In genomic region chr12:102220736-102221135, GRCh38 we compare ENCODE assay signal across 4 cellular contexts.
TF ChIP-seq lines count a peak whose summit lies in the region.

No MANE protein-coding gene starts in this region.

TF ChIP-seq in HepG2, 621 proteins besides CTCF, POLR2A, EP300 and RAD21:
- TF ChIP-seq ZNF788 (CRISPR knock-in tag; IDR thresholded peaks at IDR 0.05; ENCODE audit: borderline replicate concordance) = no peak
- peak; percentile 66 for TF ChIP-seq ATF7 (IDR thresholded peaks at IDR 0.05)
- TF ChIP-seq ATF7 (CRISPR knock-in tag; IDR thresholded peaks at IDR 0.05) = no peak

TF ChIP-seq in A549, 52 proteins besides CTCF, POLR2A, EP300 and RAD21:
- TF ChIP-seq ZFP36 (IDR thresholded peaks at IDR 0.05; ENCODE audit: borderline replicate concordance, partially characterized antibody) = no peak
- no peak for TF ChIP-seq FOSB (CRISPR knock-in tag; IDR thresholded peaks at IDR 0.05)
- TF ChIP-seq, protein P1, sequence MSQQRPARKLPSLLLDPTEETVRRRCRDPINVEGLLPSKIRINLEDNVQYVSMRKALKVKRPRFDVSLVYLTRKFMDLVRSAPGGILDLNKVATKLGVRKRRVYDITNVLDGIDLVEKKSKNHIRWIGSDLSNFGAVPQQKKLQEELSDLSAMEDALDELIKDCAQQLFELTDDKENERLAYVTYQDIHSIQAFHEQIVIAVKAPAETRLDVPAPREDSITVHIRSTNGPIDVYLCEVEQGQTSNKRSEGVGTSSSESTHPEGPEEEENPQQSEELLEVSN (IDR thresholded peaks at IDR 0.05; ENCODE audit: borderline replicate concordance, low read depth) = no peak
- no peak for TF ChIP-seq ESRRA (IDR thresholded peaks at IDR 0.05; ENCODE audit: borderline replicate concordance, low read length)
- no peak for TF ChIP-seq RFX5 (IDR thresholded peaks at IDR 0.05)
- TF ChIP-seq NPAS2 (CRISPR knock-in tag; IDR thresholded peaks at IDR 0.05; ENCODE audit: borderline replicate concordance) = no peak
- no peak for TF ChIP-seq ZSCAN20 (CRISPR knock-in tag; IDR thresholded peaks at IDR 0.05)
- no peak for TF ChIP-seq RNF2 (IDR thresholded peaks at IDR 0.05; ENCODE audit: borderline replicate concordance, low read depth)
- TF ChIP-seq EHF (CRISPR knock-in tag; IDR thresholded peaks at IDR 0.05) = no peak
- TF ChIP-seq, protein P2, sequence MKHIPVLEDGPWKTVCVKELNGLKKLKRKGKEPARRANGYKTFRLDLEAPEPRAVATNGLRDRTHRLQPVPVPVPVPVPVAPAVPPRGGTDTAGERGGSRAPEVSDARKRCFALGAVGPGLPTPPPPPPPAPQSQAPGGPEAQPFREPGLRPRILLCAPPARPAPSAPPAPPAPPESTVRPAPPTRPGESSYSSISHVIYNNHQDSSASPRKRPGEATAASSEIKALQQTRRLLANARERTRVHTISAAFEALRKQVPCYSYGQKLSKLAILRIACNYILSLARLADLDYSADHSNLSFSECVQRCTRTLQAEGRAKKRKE (CRISPR knock-in tag; IDR thresholded peaks at IDR 0.05; ENCODE audit: low read depth) = no peak
- no peak for TF ChIP-seq TFCP2L1 (CRISPR knock-in tag; IDR thresholded peaks at IDR 0.05)
- TF ChIP-seq BHLHE40 (IDR thresholded peaks at IDR 0.05; ENCODE audit: low read depth, low read length) = no peak
- TF ChIP-seq POLR2AphosphoS2 (conservative IDR thresholded peaks at IDR 0.05; ENCODE audit: low read length) = no peak
- TF ChIP-seq CBX8 (IDR thresholded peaks at IDR 0.05) = no peak
- no peak for TF ChIP-seq GATA3 (IDR thresholded peaks at IDR 0.05; ENCODE audit: borderline replicate concordance)

TF ChIP-seq in IMR-90, 13 proteins besides CTCF, POLR2A, EP300 and RAD21:
- TF ChIP-seq CEBPB (IDR thresholded peaks at IDR 0.05; ENCODE audit: low read depth, low read length) = 0 out of 2 replicates have a peak, but pooled peaks have one; percentile 20
- TF ChIP-seq RCOR1 (IDR thresholded peaks at IDR 0.05; ENCODE audit: insufficient replicate concordance, low read length) = no peak

TF ChIP-seq in K562, 482 proteins besides CTCF, POLR2A, EP300 and RAD21:
- no peak for TF ChIP-seq XRCC3 (IDR thresholded peaks at IDR 0.05)
- TF ChIP-seq RBBP5 (IDR thresholded peaks at IDR 0.05; ENCODE audit: borderline replicate concordance, insufficient read depth, low read length, poor library complexity, severe bottlenecking) = no peak
- no peak for TF ChIP-seq TEAD2 (tag; IDR thresholded peaks at IDR 0.05)
- TF ChIP-seq CEBPG (CRISPR knock-in tag; IDR thresholded peaks at IDR 0.05) = no peak
- TF ChIP-seq CEBPG (tag; conservative IDR thresholded peaks at IDR 0.05 in 1 of 2, IDR thresholded peaks at IDR 0.05 in 1 of 2) = peak; percentile 33 to 82; a peak in 3 of 4 replicates
- no peak for TF ChIP-seq ID3 (CRISPR knock-in tag; IDR thresholded peaks at IDR 0.05)
- no peak for TF ChIP-seq ID3 (tag; IDR thresholded peaks at IDR 0.05)
- no peak for TF ChIP-seq ZNF740 (CRISPR knock-in tag; IDR thresholded peaks at IDR 0.05)
- no peak for TF ChIP-seq ZNF740 (tag; IDR thresholded peaks at IDR 0.05)
- no peak for TF ChIP-seq BCL6 (CRISPR knock-in tag; IDR thresholded peaks at IDR 0.05)
- TF ChIP-seq ZNF57 (CRISPR knock-in tag; IDR thresholded peaks at IDR 0.05) = no peak
- TF ChIP-seq RBM22 (IDR thresholded peaks at IDR 0.05; ENCODE audit: low read depth, low read length, poor library complexity, severe bottlenecking) = no peak
- no peak for TF ChIP-seq ZNF274 (IDR thresholded peaks at IDR 0.05; ENCODE audit: borderline replicate concordance, low read depth, low read length)
- TF ChIP-seq, protein P3, sequence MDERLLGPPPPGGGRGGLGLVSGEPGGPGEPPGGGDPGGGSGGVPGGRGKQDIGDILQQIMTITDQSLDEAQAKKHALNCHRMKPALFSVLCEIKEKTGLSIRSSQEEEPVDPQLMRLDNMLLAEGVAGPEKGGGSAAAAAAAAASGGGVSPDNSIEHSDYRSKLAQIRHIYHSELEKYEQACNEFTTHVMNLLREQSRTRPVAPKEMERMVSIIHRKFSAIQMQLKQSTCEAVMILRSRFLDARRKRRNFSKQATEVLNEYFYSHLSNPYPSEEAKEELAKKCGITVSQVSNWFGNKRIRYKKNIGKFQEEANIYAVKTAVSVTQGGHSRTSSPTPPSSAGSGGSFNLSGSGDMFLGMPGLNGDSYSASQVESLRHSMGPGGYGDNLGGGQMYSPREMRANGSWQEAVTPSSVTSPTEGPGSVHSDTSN (CRISPR knock-in tag; IDR thresholded peaks at IDR 0.05; ENCODE audit: low read depth) = no peak
- TF ChIP-seq, protein P3 (tag; conservative IDR thresholded peaks at IDR 0.05; ENCODE audit: low read depth) = no peak
- peak; percentile 38 for TF ChIP-seq CEBPB (tag; IDR thresholded peaks at IDR 0.05)
- no peak for TF ChIP-seq FOXP4 (CRISPR knock-in tag; IDR thresholded peaks at IDR 0.05; ENCODE audit: borderline replicate concordance)
- TF ChIP-seq ATF3 (IDR thresholded peaks at IDR 0.05) = peak; percentile 51; the same call in 1 of the 2 replicates
- no peak for TF ChIP-seq ATF3 (CRISPR knock-in tag; conservative IDR thresholded peaks at IDR 0.05)
- no peak for TF ChIP-seq NFE2 (IDR thresholded peaks at IDR 0.05; ENCODE audit: low read depth)
TF ChIP-seq in K562: peak in this region for 3.
